9 cellular contexts compared by ENCODE assay signal in genomic region chr11:12185914-12186313, GRCh38.
DNase-seq lines count a peak whose midpoint lies in the region; ATAC-seq and TF ChIP-seq lines count a peak whose summit lies in the region.
"Had no signal": no experiment of that assay in that cellular context is flagged by ENCODE, and none has a peak within 500 bp of the region (broad histone marks: within the 10 kb centered on the region; RNA-seq: fewer than 3 reads in every experiment).

No MANE protein-coding gene starts in this region.

- no peaks in the 10 kb centered on the region for H4K20me1 ChIP-seq in DND-41 (ENCODE audit: insufficient read depth, low read length)
- H4K20me1 ChIP-seq in osteoblast (ENCODE audit: insufficient read depth, low read length): no peaks in the 10 kb centered on the region

- H2AFZ ChIP-seq in DND-41 (ENCODE audit: low read depth, low read length) (no peak overlapping the region), osteoblast (ENCODE audit: low read length) (no peak overlapping the region)

- H3K27me3 ChIP-seq in DND-41 (ENCODE audit: insufficient read depth, low read length, poor library complexity) (no peaks in the 10 kb centered on the region), osteoblast (ENCODE audit: insufficient read depth, low read length) (no peaks in the 10 kb centered on the region)

- H3K9ac ChIP-seq in DND-41 (ENCODE audit: low read depth, low read length): no peak overlapping the region

- H3K36me3 ChIP-seq in DND-41 (ENCODE audit: insufficient read depth, low read length): no peaks in the 10 kb centered on the region
- peaks cover 56% of the 10 kb centered on the region for H3K36me3 ChIP-seq in osteoblast (ENCODE audit: insufficient read depth, low read length)

- H3K4me3 ChIP-seq in DND-41 (ENCODE audit: low read depth in 1 of 2, low read length in 2 of 2) (no peak overlapping the region), osteoblast (ENCODE audit: insufficient read depth, low read length) (no peak overlapping the region)

- H3K9me3 ChIP-seq in DND-41 (ENCODE audit: insufficient read depth, low read length, severe bottlenecking) (no peaks in the 10 kb centered on the region), osteoblast (ENCODE audit: low read depth, low read length) (no peaks in the 10 kb centered on the region)

- TF ChIP-seq CTCF in DND-41 (IDR thresholded peaks at IDR 0.05; ENCODE audit: borderline replicate concordance, extremely low read depth, low read length, poor library complexity, severe bottlenecking): peak; percentile 17
- no peak for TF ChIP-seq CTCF in osteoblast (IDR thresholded peaks at IDR 0.05; ENCODE audit: extremely low read depth, low read depth, low read length)

- peak; percentile 29 for DNase-seq in DND-41
- peak; percentile 45 for DNase-seq in NCI-H345 (lab: John Stamatoyannopoulos, UW)
- peak; percentile 89 for DNase-seq in dermis blood vessel endothelial cell
- peak; percentile 80 for DNase-seq in osteoblast (ENCODE audit: insufficient read length, low spot score, missing footprints)
- no peak for DNase-seq in DMS114 treated with DMSO at 0.1 percent for 48 hours (lab: John Stamatoyannopoulos, UW; ENCODE audit: unreplicated experiment)
- DNase-seq: NCI-H1694 had no signal

- H3K4me2 ChIP-seq in DND-41 (ENCODE audit: insufficient read depth, low read length) (no peak overlapping the region), osteoblast (ENCODE audit: insufficient read depth, low read length) (no peak overlapping the region)

- H3K4me1 ChIP-seq in DND-41 (ENCODE audit: insufficient read depth, low read length) (no peaks in the 10 kb centered on the region), osteoblast (ENCODE audit: insufficient read depth, low read length) (peaks cover 68% of the 10 kb centered on the region)

- H3K79me2 ChIP-seq in DND-41 (ENCODE audit: insufficient read depth, low read length) (no peaks in the 10 kb centered on the region), osteoblast (ENCODE audit: insufficient read depth, low read length) (peaks cover 72% of the 10 kb centered on the region)

- peak; percentile 62 for ATAC-seq in DND-41 (ENCODE audit: insufficient read depth, low read depth)
- no peak for ATAC-seq in HG03135 (IDR thresholded peaks at IDR 0.05; ENCODE audit: unreplicated experiment)
- ATAC-seq in HG02588 (IDR thresholded peaks at IDR 0.05; ENCODE audit: unreplicated experiment): no peak
- ATAC-seq in GM21367 (IDR thresholded peaks at IDR 0.05; ENCODE audit: unreplicated experiment): no peak

- H3K27ac ChIP-seq in DND-41 (ENCODE audit: low read length) (no peak overlapping the region), osteoblast (ENCODE audit: low read depth, low read length) (peak overlapping the region; percentile 88)
